ENCODE assay signal across 28 cellular contexts in genomic region chr16:83247767-83248372, GRCh38.
DNase-seq lines count a peak whose midpoint lies in the region; ATAC-seq, FAIRE-seq and TF ChIP-seq lines count a peak whose summit lies in the region.
"Had no signal": no experiment of that assay in that cellular context is flagged by ENCODE, and none has a peak within 500 bp of the region (broad histone marks: within the 10 kb centered on the region; RNA-seq: fewer than 3 reads in every experiment).

No MANE protein-coding gene starts in this region.

- TF ChIP-seq POLR2A in heart left ventricle (IDR thresholded peaks at IDR 0.05) = no peak

- H3K27ac ChIP-seq in heart left ventricle = peak overlapping the region in 5 of 12 donors; percentile 5 to 62 (median 31)
- peak overlapping the region; percentile 51 for H3K27ac ChIP-seq in substantia nigra (ENCODE audit: low read depth, low read length, poor library complexity, severe bottlenecking)
- H3K27ac ChIP-seq: thyroid gland had no signal

- H3K27me3 ChIP-seq in heart left ventricle = no peaks in the 10 kb centered on the region
- H3K27me3 ChIP-seq: BE2C, thyroid gland had no signal

- ATAC-seq in heart left ventricle = peak; percentile 38 to 62 (median 50)
- ATAC-seq in GM21381 (IDR thresholded peaks at IDR 0.05; ENCODE audit: unreplicated experiment) = no peak
- ATAC-seq: activated CD8-positive, alpha-beta memory T cell treated with anti-CD3 and anti-CD28 coated beads, Interleukin-2, amount 10 ng/mL, durations not matched to agents 7 days and 5 days; CD8-positive, alpha-beta T cell; naive thymus-derived CD4-positive, alpha-beta T cell; stimulated activated naive CD8-positive, alpha-beta T cell treated with anti-CD3 and anti-CD28 coated beads, Interleukin-15, Interleukin-2, amounts not matched to agents 100 U/mL and 50 U/mL, for 24 hours had no signal

- intact Hi-C loops in heart left ventricle (cut with DNase I) = loop anchor here in 2 of 10 donors (5.0 to 10.0 kb wide), 2 partner anchors 104 to 107 kb away; no protein-coding TSS in a partner anchor

- H3K36me3 ChIP-seq in heart left ventricle = no peaks in the 10 kb centered on the region
- H3K36me3 ChIP-seq: BE2C, esophagus muscularis mucosa, thyroid gland had no signal

- in situ Hi-C loops in SK-MEL-5 (cut with HindIII; ENCODE audit: low pct_unique_long_range_greater_than_20kb, low sequenced_read_pairs) = no loop called here

- WGBS in heart left ventricle, 4 donors = 61 to 71% (median 70%) methylated on average over 9 of the region's 9 CpGs

- no peak overlapping the region for H3K4me3 ChIP-seq in heart left ventricle
- H3K4me3 ChIP-seq: esophagus muscularis mucosa, thyroid gland had no signal

- no peak for FAIRE-seq in HTR-8/SVneo (lab: Jason Lieb, UNC)
- FAIRE-seq: GM18507, GM19239, small intestine had no signal

- H3K4me1 ChIP-seq in heart left ventricle = peaks cover 0 to 21% (median 6%) of the 10 kb centered on the region in 12 donors
- H3K4me1 ChIP-seq: BE2C, thyroid gland had no signal

- no peaks in the 10 kb centered on the region for H3K9me3 ChIP-seq in heart left ventricle
- H3K9me3 ChIP-seq: BE2C, esophagus muscularis mucosa, SK-N-SH, thyroid gland had no signal

- no peak for TF ChIP-seq CTCF in heart left ventricle (IDR thresholded peaks at IDR 0.05)

- DNase-seq in SK-MEL-5 (ENCODE audit: low read depth, low spot score) = peak; percentile 95
- DNase-seq in heart left ventricle = no peak
- DNase-seq in medulla oblongata (ENCODE audit: extremely low spot score) = peak; percentile 18
- peak in 7 of 49 donors; percentile 1 to 14 (median 5) for DNase-seq in substantia nigra (lab: John Stamatoyannopoulos, UW)
- DNase-seq in NCI-H2196 (lab: John Stamatoyannopoulos, UW; ENCODE audit: unreplicated experiment) = no peak
- DNase-seq in activated CD8-positive, alpha-beta memory T cell treated with anti-CD3 and anti-CD28 coated beads, Interleukin-2, amount 50 U/mL, for 48 hours = no peak
- DNase-seq in HTR-8/SVneo (ENCODE audit: insufficient read length, low spot score) = no peak
- DNase-seq: activated CD8-positive, alpha-beta memory T cell treated with anti-CD3 and anti-CD28 coated beads, Interleukin-2, amount 10 ng/mL, durations not matched to agents 7 days and 5 days; activated gamma-delta T cell treated with Interleukin-2 at 50 U/mL for 16 hours; activated T-cell treated with anti-CD3 and anti-CD28 coated beads, Interleukin-2, amount 50 U/mL, for 48 hours; BE2C; CD8-positive, alpha-beta T cell; central memory CD4-positive, alpha-beta T cell; endodermal cell; immature natural killer cell; MV-4-11; naive thymus-derived CD4-positive, alpha-beta T cell; NCI-H1436; NCI-H2081 treated with DMSO at 0.1 percent for 48 hours; NCI-H510A; SK-N-SH; small intestine; stimulated activated naive CD8-positive, alpha-beta T cell treated with anti-CD3 and anti-CD28 coated beads, Interleukin-15, Interleukin-2, amounts not matched to agents 100 U/mL and 50 U/mL, for 24 hours; thyroid gland had no signal

Comparison
In these comparisons a context has a peak if more than half of its experiments do, and no peak if none do; other contexts are left out.
1. DNase-seq: peak in SK-MEL-5 (single experiment) and medulla oblongata (single experiment); none in heart left ventricle (0 of 5), NCI-H2196 (single experiment), activated CD8-positive, alpha-beta memory T cell treated with anti-CD3 and anti-CD28 coated beads, Interleukin-2, amount 50 U/mL, for 48 hours (single experiment) and HTR-8/SVneo (single experiment).